ENCODE assay signal across 19 cellular contexts in genomic region chr5:115418788-115419187, GRCh38.
DNase-seq lines count a peak whose midpoint lies in the region; ATAC-seq and TF ChIP-seq lines count a peak whose summit lies in the region.
"Had no signal": no experiment of that assay in that cellular context is flagged by ENCODE, and none has a peak within 500 bp of the region (broad histone marks: within the 10 kb centered on the region; RNA-seq: fewer than 3 reads in every experiment).

No MANE protein-coding gene starts in this region.

- ATAC-seq in RWPE2 (ENCODE audit: low read depth) (no peak), mucosa of descending colon (peak; percentile 49), Right ventricle myocardium superior (ENCODE audit: poor library complexity) (no peak), omental fat pad (ENCODE audit: low FRiP score) (no peak), gastroesophageal sphincter (no peak)
- ATAC-seq: activated naive CD8-positive, alpha-beta T cell treated with anti-CD3 and anti-CD28 coated beads, Interleukin-2, amount 50 U/mL, for 24 hours; foreskin keratinocyte had no signal

- TF ChIP-seq CTCF in RWPE2 (IDR thresholded peaks at IDR 0.05; ENCODE audit: poor library complexity, severe bottlenecking), result no peak
- TF ChIP-seq CTCF in mucosa of descending colon (IDR thresholded peaks at IDR 0.05), result no peak
- no peak for TF ChIP-seq CTCF in omental fat pad (IDR thresholded peaks at IDR 0.05)
- no peak for TF ChIP-seq CTCF in gastroesophageal sphincter (IDR thresholded peaks at IDR 0.05)

- TF ChIP-seq EP300 in gastroesophageal sphincter (IDR thresholded peaks at IDR 0.05), result no peak

- H3K27ac ChIP-seq in RWPE2 (ENCODE audit: poor library complexity, severe bottlenecking) (peak overlapping the region; percentile 39), gastroesophageal sphincter (no peak overlapping the region)
- H3K27ac ChIP-seq: foreskin keratinocyte, upper lobe of left lung had no signal

- no peaks in the 10 kb centered on the region for H3K36me3 ChIP-seq in RWPE2 (ENCODE audit: low read depth)
- no peaks in the 10 kb centered on the region for H3K36me3 ChIP-seq in mucosa of descending colon (ENCODE audit: low read depth)
- no peaks in the 10 kb centered on the region for H3K36me3 ChIP-seq in gastroesophageal sphincter
- H3K36me3 ChIP-seq: upper lobe of left lung had no signal

- H3K9me3 ChIP-seq in RWPE2 (ENCODE audit: severe bottlenecking) (no peaks in the 10 kb centered on the region), mucosa of descending colon (no peaks in the 10 kb centered on the region), gastroesophageal sphincter (no peaks in the 10 kb centered on the region)
- H3K9me3 ChIP-seq: upper lobe of left lung had no signal

- H3K27me3 ChIP-seq in RWPE2 (ENCODE audit: insufficient read depth, poor library complexity, severe bottlenecking), result no peaks in the 10 kb centered on the region
- no peaks in the 10 kb centered on the region for H3K27me3 ChIP-seq in gastroesophageal sphincter
- H3K27me3 ChIP-seq: foreskin keratinocyte, upper lobe of left lung had no signal

- intact Hi-C loops in mucosa of descending colon (cut with DNase I, micrococcal nuclease) (no loop called here), Right ventricle myocardium superior (cut with DNase I) (no loop called here)

- DNase-seq in NCI-H1436 (lab: John Stamatoyannopoulos, UW), result peak; percentile 25
- DNase-seq in NCI-H1436 treated with DMSO at 0.1 percent for 48 hours (lab: John Stamatoyannopoulos, UW), result no peak
- DNase-seq in NCI-H187 (lab: John Stamatoyannopoulos, UW), result peak; percentile 74 to 80
- no peak for DNase-seq in RWPE2 (ENCODE audit: low spot score)
- DNase-seq in mucosa of descending colon, result peak in 1 of 3 donors; percentile 68
- no peak for DNase-seq in Right ventricle myocardium superior
- no peak for DNase-seq in omental fat pad (ENCODE audit: low spot score)
- DNase-seq: activated CD4-positive, alpha-beta memory T cell treated with anti-CD3 and anti-CD28 coated beads, Interleukin-2, amount 10 ng/mL, durations not matched to agents 7 days and 5 days; activated naive CD8-positive, alpha-beta T cell treated with anti-CD3 and anti-CD28 coated beads, Interleukin-2, amount 50 U/mL, for 24 hours; CD4-positive, CD25-positive, alpha-beta regulatory T cell; foreskin keratinocyte; GDM1; Karpas-422; NCI-H446 treated with DMSO at 0.1 percent for 48 hours; nephron progenitor cell; stimulated activated CD4-positive, alpha-beta T cell treated with anti-CD3 and anti-CD28 coated beads, Interleukin-12 subunit alpha, Interleukin-12 subunit beta, amount 100 ng/mL, for 4 hours; stimulated activated naive CD4-positive, alpha-beta T cell treated with Interleukin-2 at 50 U/mL for 16 hours had no signal

- H3K4me1 ChIP-seq in RWPE2 (ENCODE audit: insufficient read depth, poor library complexity, severe bottlenecking) (peaks cover 35% of the 10 kb centered on the region), mucosa of descending colon (ENCODE audit: low read depth) (peaks cover 55% of the 10 kb centered on the region), gastroesophageal sphincter (peaks cover 3 to 52% (median 13%) of the 10 kb centered on the region in 3 donors)

- H3K4me3 ChIP-seq in RWPE2 (ENCODE audit: severe bottlenecking) (no peak overlapping the region), mucosa of descending colon (no peak overlapping the region), gastroesophageal sphincter (no peak overlapping the region)
- H3K4me3 ChIP-seq: upper lobe of left lung had no signal

- 78 to 100% methylated on average over 1 to 3 of the region's 5 CpGs for WGBS in gastroesophageal sphincter (ENCODE audit: low coverage in 1 of 2), 2 donors

- TF ChIP-seq POLR2A in gastroesophageal sphincter (IDR thresholded peaks at IDR 0.05), result no peak

Comparison
In these comparisons a context has a peak if more than half of its experiments do, and no peak if none do; other contexts are left out.
1. DNase-seq: peak in NCI-H1436 (single experiment) and NCI-H187 (2 of 2); none in NCI-H1436 treated with DMSO at 0.1 percent for 48 hours (single experiment), RWPE2 (single experiment), Right ventricle myocardium superior (single experiment) and omental fat pad (single experiment).